ENCODE assay signal across 8 cellular contexts in genomic region chr9:89549031-89549644, GRCh38. TPM values are rescaled to one million over a fixed set of nuclear protein-coding genes. Genes with fewer than 3 reads are reported as not detected.
A peak's percentile ranks its signal among the peaks of the same experiment; 100 is the strongest.
DNase-seq lines count a peak whose midpoint lies in the region; ATAC-seq, FAIRE-seq and TF ChIP-seq lines count a peak whose summit lies in the region.

No MANE protein-coding gene starts in this region.

- peak; percentile 94 for FAIRE-seq in GM12891 (lab: Jason Lieb, UNC)

- peak; percentile 78 for DNase-seq in GM12891 (ENCODE audit: insufficient read length, low spot score)
- peak; percentile 46 for DNase-seq in NCI-H128 (lab: John Stamatoyannopoulos, UW; ENCODE audit: unreplicated experiment)
- DNase-seq in T-helper 22 cell (ENCODE audit: low read depth), result peak; percentile 56
- DNase-seq in anterior cingulate cortex (lab: John Stamatoyannopoulos, UW), result peak in 48 of 58 donors; percentile 7 to 80 (median 51)
- peak; percentile 73 for DNase-seq in hepatic stellate cell (ENCODE audit: low spot score)
- peak; percentile 69 to 88 for DNase-seq in stimulated activated CD4-positive, alpha-beta T cell treated with anti-CD3 and anti-CD28 coated beads, Interleukin-12 subunit alpha, Interleukin-12 subunit beta, amount 100 ng/mL, for 24 hours (ENCODE audit: low read depth in 2 of 2)

- ATAC-seq in HG02588 (IDR thresholded peaks at IDR 0.05; ENCODE audit: unreplicated experiment), result peak; percentile 88
- ATAC-seq in HG03457 (IDR thresholded peaks at IDR 0.05; ENCODE audit: unreplicated experiment), result no peak

- TF ChIP-seq POLR2A in GM12891 (IDR thresholded peaks at IDR 0.05; ENCODE audit: low read depth, low read length), result no peak

TF ChIP-seq in GM12891, 5 proteins besides CTCF, POLR2A, EP300 and RAD21:
- TF ChIP-seq TAF1 (IDR thresholded peaks at IDR 0.05; ENCODE audit: low read depth, low read length) (no peak), SPI1 (IDR thresholded peaks at IDR 0.05; ENCODE audit: low read depth, low read length) (peak; percentile 91)

RNA-seq across cellular contexts. Expression of gene SEMA4D, which starts 51.2 kb away (rescaled TPM):
- polyA plus RNA-seq in GM12891 (2012; ENCODE audit: low read depth, missing spikeins), result 42.2 TPM

RNA-seq across cellular contexts. Expression of gene GADD45G, which starts 55.7 kb away (rescaled TPM):
- 1.4 TPM for polyA plus RNA-seq in GM12891 (2012; ENCODE audit: low read depth, missing spikeins)
